1 cellular context compared by ENCODE assay signal in genomic region chr14:103762547-103762946, GRCh38.
A peak's percentile ranks its signal among the peaks of the same experiment; 100 is the strongest.
TF ChIP-seq lines count a peak whose summit lies in the region.

No MANE protein-coding gene starts in this region.

TF ChIP-seq in K562, 482 proteins besides CTCF, POLR2A, EP300 and RAD21:
- TF ChIP-seq SUPT5H (IDR thresholded peaks at IDR 0.05), result no peak
- TF ChIP-seq EGR1 (conservative IDR thresholded peaks at IDR 0.05), result peak; percentile 35; the same call in 1 of the 2 replicates
